In the genomic region with DNA sequence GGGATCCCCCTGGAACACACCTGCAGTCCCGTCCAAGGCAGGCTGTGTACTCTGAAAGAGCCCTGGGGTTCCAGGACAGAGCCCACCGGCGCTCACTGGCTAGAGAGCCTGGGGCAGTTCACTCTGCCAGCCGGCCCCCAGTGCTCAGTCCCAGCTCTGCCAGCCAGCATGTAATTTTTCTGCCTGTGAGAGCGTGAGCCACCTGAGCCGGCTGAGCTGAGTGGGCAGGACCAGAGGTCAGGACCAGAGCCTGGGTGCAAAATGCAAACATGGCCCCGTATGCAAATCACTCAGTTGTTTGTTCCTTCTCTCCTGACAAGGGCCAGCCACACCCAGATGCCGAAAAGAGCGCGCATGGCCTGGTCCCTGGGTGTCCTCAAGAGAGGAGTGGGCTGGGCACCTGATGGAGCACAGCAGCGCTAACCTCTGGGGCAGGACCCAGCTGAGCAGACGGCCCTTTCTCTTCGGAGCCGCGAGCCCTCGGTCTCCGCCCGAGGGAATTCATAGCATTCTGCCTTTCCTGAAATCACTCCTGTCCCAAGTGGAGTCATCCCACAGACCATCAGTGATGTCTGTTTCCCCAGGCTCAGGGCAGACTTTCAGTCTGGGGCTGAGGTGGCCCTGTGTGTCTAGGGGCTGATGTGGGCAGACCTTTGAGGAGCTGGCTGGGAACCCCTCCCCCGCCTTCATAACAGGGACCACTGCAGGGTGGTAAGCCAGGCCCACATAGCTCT, we compare ENCODE assay signal across 1 cellular context.
TF ChIP-seq lines count a peak whose summit lies in the region.

No MANE protein-coding gene starts in this region.

TF ChIP-seq in GM12878, 131 proteins besides CTCF, POLR2A, EP300 and RAD21 (continued from another document):
- TF ChIP-seq PAX8 (IDR thresholded peaks at IDR 0.05) (no peak), CHD2 (IDR thresholded peaks at IDR 0.05; ENCODE audit: borderline replicate concordance, low read depth, low read length) (peak; percentile 45; the same call in 1 of the 2 replicates), PAX5 (IDR thresholded peaks at IDR 0.05; ENCODE audit: borderline replicate concordance, low read depth, low read length) (no peak), TBL1XR1 (IDR thresholded peaks at IDR 0.05; ENCODE audit: low read depth, low read length) (0 out of 2 replicates have a peak, but pooled peaks have one; percentile 60), KAT2A (conservative IDR thresholded peaks at IDR 0.05; ENCODE audit: control insufficient read depth, low read depth, low read length) (no peak), HCFC1 (IDR thresholded peaks at IDR 0.05; ENCODE audit: low read length) (peak; percentile 10; the same call in 1 of the 2 replicates), POLR2AphosphoS2 (IDR thresholded peaks at IDR 0.05; ENCODE audit: low read depth, low read length) (peak; percentile 94), JUND (IDR thresholded peaks at IDR 0.05; ENCODE audit: low read depth, low read length) (0 out of 2 replicates have a peak, but pooled peaks have one; percentile 20), BCL11A (IDR thresholded peaks at IDR 0.05; ENCODE audit: low read depth, low read length) (no peak), MTA2 (IDR thresholded peaks at IDR 0.05; ENCODE audit: low read depth) (peak; percentile 12; the same call in 1 of the 2 replicates)
- TF ChIP-seq, protein P1, sequence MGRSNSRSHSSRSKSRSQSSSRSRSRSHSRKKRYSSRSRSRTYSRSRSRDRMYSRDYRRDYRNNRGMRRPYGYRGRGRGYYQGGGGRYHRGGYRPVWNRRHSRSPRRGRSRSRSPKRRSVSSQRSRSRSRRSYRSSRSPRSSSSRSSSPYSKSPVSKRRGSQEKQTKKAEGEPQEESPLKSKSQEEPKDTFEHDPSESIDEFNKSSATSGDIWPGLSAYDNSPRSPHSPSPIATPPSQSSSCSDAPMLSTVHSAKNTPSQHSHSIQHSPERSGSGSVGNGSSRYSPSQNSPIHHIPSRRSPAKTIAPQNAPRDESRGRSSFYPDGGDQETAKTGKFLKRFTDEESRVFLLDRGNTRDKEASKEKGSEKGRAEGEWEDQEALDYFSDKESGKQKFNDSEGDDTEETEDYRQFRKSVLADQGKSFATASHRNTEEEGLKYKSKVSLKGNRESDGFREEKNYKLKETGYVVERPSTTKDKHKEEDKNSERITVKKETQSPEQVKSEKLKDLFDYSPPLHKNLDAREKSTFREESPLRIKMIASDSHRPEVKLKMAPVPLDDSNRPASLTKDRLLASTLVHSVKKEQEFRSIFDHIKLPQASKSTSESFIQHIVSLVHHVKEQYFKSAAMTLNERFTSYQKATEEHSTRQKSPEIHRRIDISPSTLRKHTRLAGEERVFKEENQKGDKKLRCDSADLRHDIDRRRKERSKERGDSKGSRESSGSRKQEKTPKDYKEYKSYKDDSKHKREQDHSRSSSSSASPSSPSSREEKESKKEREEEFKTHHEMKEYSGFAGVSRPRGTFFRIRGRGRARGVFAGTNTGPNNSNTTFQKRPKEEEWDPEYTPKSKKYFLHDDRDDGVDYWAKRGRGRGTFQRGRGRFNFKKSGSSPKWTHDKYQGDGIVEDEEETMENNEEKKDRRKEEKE (IDR thresholded peaks at IDR 0.05): no peak
- TF ChIP-seq, protein P2, sequence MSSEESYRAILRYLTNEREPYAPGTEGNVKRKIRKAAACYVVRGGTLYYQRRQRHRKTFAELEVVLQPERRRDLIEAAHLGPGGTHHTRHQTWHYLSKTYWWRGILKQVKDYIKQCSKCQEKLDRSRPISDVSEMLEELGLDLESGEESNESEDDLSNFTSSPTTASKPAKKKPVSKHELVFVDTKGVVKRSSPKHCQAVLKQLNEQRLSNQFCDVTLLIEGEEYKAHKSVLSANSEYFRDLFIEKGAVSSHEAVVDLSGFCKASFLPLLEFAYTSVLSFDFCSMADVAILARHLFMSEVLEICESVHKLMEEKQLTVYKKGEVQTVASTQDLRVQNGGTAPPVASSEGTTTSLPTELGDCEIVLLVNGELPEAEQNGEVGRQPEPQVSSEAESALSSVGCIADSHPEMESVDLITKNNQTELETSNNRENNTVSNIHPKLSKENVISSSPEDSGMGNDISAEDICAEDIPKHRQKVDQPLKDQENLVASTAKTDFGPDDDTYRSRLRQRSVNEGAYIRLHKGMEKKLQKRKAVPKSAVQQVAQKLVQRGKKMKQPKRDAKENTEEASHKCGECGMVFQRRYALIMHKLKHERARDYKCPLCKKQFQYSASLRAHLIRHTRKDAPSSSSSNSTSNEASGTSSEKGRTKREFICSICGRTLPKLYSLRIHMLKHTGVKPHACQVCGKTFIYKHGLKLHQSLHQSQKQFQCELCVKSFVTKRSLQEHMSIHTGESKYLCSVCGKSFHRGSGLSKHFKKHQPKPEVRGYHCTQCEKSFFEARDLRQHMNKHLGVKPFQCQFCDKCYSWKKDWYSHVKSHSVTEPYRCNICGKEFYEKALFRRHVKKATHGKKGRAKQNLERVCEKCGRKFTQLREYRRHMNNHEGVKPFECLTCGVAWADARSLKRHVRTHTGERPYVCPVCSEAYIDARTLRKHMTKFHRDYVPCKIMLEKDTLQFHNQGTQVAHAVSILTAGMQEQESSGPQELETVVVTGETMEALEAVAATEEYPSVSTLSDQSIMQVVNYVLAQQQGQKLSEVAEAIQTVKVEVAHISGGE (CRISPR knock-in tag; IDR thresholded peaks at IDR 0.05): no peak
- TF ChIP-seq, protein P3, sequence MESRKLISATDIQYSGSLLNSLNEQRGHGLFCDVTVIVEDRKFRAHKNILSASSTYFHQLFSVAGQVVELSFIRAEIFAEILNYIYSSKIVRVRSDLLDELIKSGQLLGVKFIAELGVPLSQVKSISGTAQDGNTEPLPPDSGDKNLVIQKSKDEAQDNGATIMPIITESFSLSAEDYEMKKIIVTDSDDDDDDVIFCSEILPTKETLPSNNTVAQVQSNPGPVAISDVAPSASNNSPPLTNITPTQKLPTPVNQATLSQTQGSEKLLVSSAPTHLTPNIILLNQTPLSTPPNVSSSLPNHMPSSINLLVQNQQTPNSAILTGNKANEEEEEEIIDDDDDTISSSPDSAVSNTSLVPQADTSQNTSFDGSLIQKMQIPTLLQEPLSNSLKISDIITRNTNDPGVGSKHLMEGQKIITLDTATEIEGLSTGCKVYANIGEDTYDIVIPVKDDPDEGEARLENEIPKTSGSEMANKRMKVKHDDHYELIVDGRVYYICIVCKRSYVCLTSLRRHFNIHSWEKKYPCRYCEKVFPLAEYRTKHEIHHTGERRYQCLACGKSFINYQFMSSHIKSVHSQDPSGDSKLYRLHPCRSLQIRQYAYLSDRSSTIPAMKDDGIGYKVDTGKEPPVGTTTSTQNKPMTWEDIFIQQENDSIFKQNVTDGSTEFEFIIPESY (IDR thresholded peaks at IDR 0.05): no peak
TF ChIP-seq in GM12878: peak in this region for 26.
